In genomic region chr13:90696656-90697055, GRCh38 we compare ENCODE assay signal across 29 cellular contexts.
DNase-seq lines count a peak whose midpoint lies in the region; ATAC-seq, FAIRE-seq and TF ChIP-seq lines count a peak whose summit lies in the region.
"Had no signal": no experiment of that assay in that cellular context is flagged by ENCODE, and none has a peak within 500 bp of the region (broad histone marks: within the 10 kb centered on the region; RNA-seq: fewer than 3 reads in every experiment).

No MANE protein-coding gene starts in this region.

- H3K79me1 ChIP-seq in IMR-90 (ENCODE audit: low read depth in 1 of 2, low read length in 2 of 2), result no peaks in the 10 kb centered on the region

- TF ChIP-seq CTCF in IMR-90 (conservative IDR thresholded peaks at IDR 0.05; ENCODE audit: low read depth, low read length), result no peak
- no peak for TF ChIP-seq CTCF in astrocyte (IDR thresholded peaks at IDR 0.05; ENCODE audit: insufficient read depth, low read depth, low read length)
- TF ChIP-seq CTCF in keratinocyte (optimal IDR thresholded peaks at IDR 0.05 in 1 of 3, IDR thresholded peaks at IDR 0.05 in 1 of 3, conservative IDR thresholded peaks at IDR 0.05 in 1 of 3; ENCODE audit: extremely low read depth in 1 of 3, insufficient read depth in 2 of 3, low read length in 3 of 3), result no peak
- no peak for TF ChIP-seq CTCF in Caco-2 (IDR thresholded peaks at IDR 0.05; ENCODE audit: insufficient read depth in 1 of 2, low read depth in 1 of 2, low read length in 1 of 2, severe bottlenecking in 1 of 2, unreplicated experiment in 1 of 2)
- TF ChIP-seq CTCF in coronary artery (IDR thresholded peaks at IDR 0.05), result no peak
- TF ChIP-seq CTCF in GM10248 (IDR thresholded peaks at IDR 0.05; ENCODE audit: control extremely low read depth, extremely low read depth, low read depth, missing control alignments), result no peak

- no peak for FAIRE-seq in astrocyte (lab: Jason Lieb, UNC)
- FAIRE-seq in keratinocyte (lab: Jason Lieb, UNC), result peak; percentile 44
- FAIRE-seq: GM12891, kidney had no signal

- peak; percentile 35 for DNase-seq in DMS153 (lab: John Stamatoyannopoulos, UW)
- DNase-seq in IMR-90, result peak; percentile 0
- peak; percentile 55 for DNase-seq in astrocyte (ENCODE audit: low read depth)
- no peak for DNase-seq in keratinocyte (ENCODE audit: low read depth, low spot score)
- no peak for DNase-seq in Caco-2
- DNase-seq in coronary artery (ENCODE audit: low spot score), result no peak
- DNase-seq in GM10248 (ENCODE audit: extremely low spot score), result no peak
- DNase-seq: activated CD4-positive, alpha-beta T cell treated with anti-CD3 and anti-CD28 coated beads, Interleukin-2, amount 10 ng/mL, durations not matched to agents 7 days and 5 days; activated CD8-positive, alpha-beta memory T cell treated with anti-CD3 and anti-CD28 coated beads, Interleukin-2, amount 50 U/mL, for 4 hours; activated effector memory CD4-positive, alpha-beta T cell treated with anti-CD3 and anti-CD28 coated beads, Interleukin-2, amount 50 U/mL, for 16 hours; activated naive CD8-positive, alpha-beta T cell treated with anti-CD3 and anti-CD28 coated beads, Interleukin-2, amount 50 U/mL, for 24 hours; CD4-positive, CD25-positive, alpha-beta regulatory T cell; DMS 273 treated with DMSO at 0.1 percent for 48 hours; dorsolateral prefrontal cortex; H7; hippocampal formation; Karpas-422; kidney; naive thymus-derived CD8-positive, alpha-beta T cell; NCI-H1417 treated with DMSO at 0.1 percent for 48 hours; NCI-H748 treated with DMSO at 0.1 percent for 48 hours; right lobe of liver; SHP77 treated with DMSO at 0.1 percent for 48 hours; T-cell had no signal

- dilution Hi-C loops in IMR-90 (cut with HindIII; ENCODE audit: low sequenced_read_pairs, unreplicated experiment) (no loop called here), keratinocyte (cut with MboI; ENCODE audit: extremely low pct_ligation_motif_present, low sequenced_read_pairs) (no loop called here)

- no peak overlapping the region for H4K8ac ChIP-seq in IMR-90 (ENCODE audit: low read depth in 2 of 2, low read length in 2 of 2)

- H3K79me2 ChIP-seq in astrocyte (ENCODE audit: insufficient read depth, low read length) (no peaks in the 10 kb centered on the region), keratinocyte (ENCODE audit: control insufficient read depth, insufficient read depth, low read length) (no peaks in the 10 kb centered on the region)
- H3K79me2 ChIP-seq: parathyroid adenoma had no signal

- no peak overlapping the region for H2AK5ac ChIP-seq in IMR-90 (ENCODE audit: low read depth, low read length)

- POLR2A ChIA-PET in IMR-90 (lab: Charles Lee; ENCODE audit: unreplicated experiment) (no interaction called here), Caco-2 (lab: Charles Lee) (no interaction called here), GM10248 (lab: Yijun Ruan, JAX) (no interaction called here)

- no peaks in the 10 kb centered on the region for H3K9me1 ChIP-seq in IMR-90 (ENCODE audit: insufficient read depth, low read length)
- no peaks in the 10 kb centered on the region for H3K9me1 ChIP-seq in keratinocyte (ENCODE audit: control insufficient read depth, extremely low read depth, insufficient read depth, low read length)

- no peak overlapping the region for H3K9ac ChIP-seq in IMR-90 (ENCODE audit: low read depth, low read length)
- H3K9ac ChIP-seq in astrocyte (ENCODE audit: low read length), result peak overlapping the region; percentile 51
- H3K9ac ChIP-seq in keratinocyte (ENCODE audit: control insufficient read depth, extremely low read depth, insufficient read depth, low read length), result no peak overlapping the region
- H3K9ac ChIP-seq: parathyroid adenoma had no signal

- H2BK15ac ChIP-seq in IMR-90 (ENCODE audit: low read depth, low read length), result no peak overlapping the region

- H3K27me3 Mint-ChIP-seq in astrocyte (ENCODE audit: low read depth, unreplicated experiment) (no peaks in the 10 kb centered on the region), Caco-2 (ENCODE audit: insufficient read depth, unreplicated experiment) (no peaks in the 10 kb centered on the region)
- H3K27me3 Mint-ChIP-seq: activated CD4-positive, alpha-beta T cell treated with anti-CD3 and anti-CD28 coated beads, Interleukin-2, amount 10 ng/mL, durations not matched to agents 7 days and 5 days; activated naive CD8-positive, alpha-beta T cell treated with anti-CD3 and anti-CD28 coated beads, Interleukin-2, amount 50 U/mL, for 24 hours; CD4-positive, CD25-positive, alpha-beta regulatory T cell; naive thymus-derived CD8-positive, alpha-beta T cell; T-cell had no signal

- no peaks in the 10 kb centered on the region for H4K20me1 ChIP-seq in IMR-90 (ENCODE audit: insufficient read depth, low read length)
- no peaks in the 10 kb centered on the region for H4K20me1 ChIP-seq in astrocyte (ENCODE audit: insufficient read depth, low read length)
- H4K20me1 ChIP-seq in keratinocyte (ENCODE audit: control insufficient read depth, extremely low read depth, insufficient read depth, low read length), result no peaks in the 10 kb centered on the region

- no peak overlapping the region for H3K23ac ChIP-seq in IMR-90 (ENCODE audit: low read depth, low read length)

- H3K4me1 Mint-ChIP-seq in astrocyte (ENCODE audit: low read depth, unreplicated experiment) (peaks cover 11% of the 10 kb centered on the region), Caco-2 (ENCODE audit: low read depth, unreplicated experiment) (peaks cover 10% of the 10 kb centered on the region)
- H3K4me1 Mint-ChIP-seq: activated CD4-positive, alpha-beta T cell treated with anti-CD3 and anti-CD28 coated beads, Interleukin-2, amount 10 ng/mL, durations not matched to agents 7 days and 5 days; activated naive CD8-positive, alpha-beta T cell treated with anti-CD3 and anti-CD28 coated beads, Interleukin-2, amount 50 U/mL, for 24 hours; CD4-positive, CD25-positive, alpha-beta regulatory T cell; naive thymus-derived CD8-positive, alpha-beta T cell; stimulated activated effector memory CD8-positive, alpha-beta T cell treated with anti-CD3 and anti-CD28 coated beads, Interleukin-12 subunit alpha, Interleukin-12 subunit beta, amount 100 ng/mL, for 72 hours; T-cell had no signal

- H3K27ac ChIP-seq in IMR-90 (ENCODE audit: insufficient read depth, low read length) (no peak overlapping the region), astrocyte (ENCODE audit: low read depth, low read length) (peak overlapping the region; percentile 70), keratinocyte (ENCODE audit: control insufficient read depth, insufficient read depth, low read length) (no peak overlapping the region), coronary artery (no peak overlapping the region)
- H3K27ac ChIP-seq: cardiac muscle cell, dorsolateral prefrontal cortex, parathyroid adenoma, right lobe of liver had no signal

- H3K27me3 ChIP-seq in IMR-90 (ENCODE audit: control insufficient read depth, insufficient read depth, low read length) (no peaks in the 10 kb centered on the region), astrocyte (ENCODE audit: insufficient read depth, low read length) (no peaks in the 10 kb centered on the region), keratinocyte (ENCODE audit: control insufficient read depth, extremely low read depth, insufficient read depth, low read length) (no peaks in the 10 kb centered on the region), Caco-2 (replicated peaks; ENCODE audit: control insufficient read depth, insufficient read depth, low read length) (no peaks in the 10 kb centered on the region)
- H3K27me3 ChIP-seq: cardiac muscle cell, dorsolateral prefrontal cortex, right lobe of liver had no signal

- H4K5ac ChIP-seq in IMR-90 (ENCODE audit: low read depth, low read length), result no peak overlapping the region

- no peak for TF ChIP-seq RAD21 in IMR-90 (IDR thresholded peaks at IDR 0.05; ENCODE audit: low read length)

- H3K36me3 Mint-ChIP-seq in astrocyte (ENCODE audit: low read depth, unreplicated experiment), result no peaks in the 10 kb centered on the region
- no peaks in the 10 kb centered on the region for H3K36me3 Mint-ChIP-seq in Caco-2 (ENCODE audit: insufficient read depth, unreplicated experiment)
- H3K36me3 Mint-ChIP-seq: CD4-positive, CD25-positive, alpha-beta regulatory T cell; naive thymus-derived CD8-positive, alpha-beta T cell; stimulated activated effector memory CD8-positive, alpha-beta T cell treated with anti-CD3 and anti-CD28 coated beads, Interleukin-12 subunit alpha, Interleukin-12 subunit beta, amount 100 ng/mL, for 72 hours; T-cell had no signal

- no peak overlapping the region for H4K91ac ChIP-seq in IMR-90 (ENCODE audit: insufficient read depth, low read depth, low read length)

- H3K36me3 ChIP-seq in IMR-90 (ENCODE audit: control insufficient read depth, insufficient read depth, low read length) (no peaks in the 10 kb centered on the region), astrocyte (ENCODE audit: insufficient read depth, low read length) (no peaks in the 10 kb centered on the region), keratinocyte (ENCODE audit: control insufficient read depth in 2 of 2, extremely low read depth in 1 of 2, insufficient read depth in 2 of 2, low read length in 2 of 2) (no peaks in the 10 kb centered on the region), Caco-2 (ENCODE audit: control insufficient read depth, insufficient read depth, low read length) (no peaks in the 10 kb centered on the region)
- H3K36me3 ChIP-seq: cardiac muscle cell, right lobe of liver had no signal

- H2BK20ac ChIP-seq in IMR-90 (ENCODE audit: low read depth, low read length), result no peak overlapping the region

- no TSS peak for BruUV-seq in IMR-90 (replicated peaks; lab: Mats Ljungman, UMichigan)
- BruUV-seq in Caco-2 (replicated peaks; lab: Mats Ljungman, UMichigan), result no TSS peak

- H2BK5ac ChIP-seq in IMR-90 (ENCODE audit: low read depth, low read length, poor library complexity, severe bottlenecking), result no peak overlapping the region

- H3K4me3 Mint-ChIP-seq in astrocyte (ENCODE audit: unreplicated experiment) (no peak overlapping the region), Caco-2 (ENCODE audit: unreplicated experiment) (no peak overlapping the region)
- H3K4me3 Mint-ChIP-seq: activated CD4-positive, alpha-beta T cell treated with anti-CD3 and anti-CD28 coated beads, Interleukin-2, amount 10 ng/mL, durations not matched to agents 7 days and 5 days; activated naive CD8-positive, alpha-beta T cell treated with anti-CD3 and anti-CD28 coated beads, Interleukin-2, amount 50 U/mL, for 24 hours; CD4-positive, CD25-positive, alpha-beta regulatory T cell; naive thymus-derived CD8-positive, alpha-beta T cell; stimulated activated effector memory CD8-positive, alpha-beta T cell treated with anti-CD3 and anti-CD28 coated beads, Interleukin-12 subunit alpha, Interleukin-12 subunit beta, amount 100 ng/mL, for 72 hours; T-cell had no signal

- H3K4ac ChIP-seq in IMR-90 (ENCODE audit: low read depth, low read length), result no peak overlapping the region

- H3K56ac ChIP-seq in IMR-90 (ENCODE audit: extremely low read depth, insufficient read depth, low read length), result no peak overlapping the region

- in situ Hi-C loops in IMR-90 (cut with MboI; ENCODE audit: low sequenced_read_pairs), result no loop called here

- H2AFZ ChIP-seq in IMR-90 (replicated peaks; ENCODE audit: low read length, poor library complexity) (no peak overlapping the region), astrocyte (ENCODE audit: low read depth, low read length) (peak overlapping the region; percentile 67), keratinocyte (ENCODE audit: control insufficient read depth, low read length) (peak overlapping the region; percentile 68)
- H2AFZ ChIP-seq: parathyroid adenoma had no signal

- no peak for TF ChIP-seq POLR2A in IMR-90 (IDR thresholded peaks at IDR 0.05; ENCODE audit: low read depth, low read length)

- H3K4me3 ChIP-seq in IMR-90 (ENCODE audit: insufficient read depth, low read depth, low read length) (no peak overlapping the region), astrocyte (ENCODE audit: insufficient read depth, low read depth, low read length) (peak overlapping the region; percentile 9), keratinocyte (ENCODE audit: control insufficient read depth in 2 of 3, extremely low read depth in 1 of 3, insufficient read depth in 2 of 3, low read depth in 1 of 3, low read length in 3 of 3) (no peak overlapping the region), Caco-2 (ENCODE audit: low read depth, low read length) (no peak overlapping the region), coronary artery (no peak overlapping the region)
- H3K4me3 ChIP-seq: cardiac muscle cell, dorsolateral prefrontal cortex, right lobe of liver had no signal

- H3K27ac Mint-ChIP-seq in astrocyte (ENCODE audit: unreplicated experiment), result peak overlapping the region; percentile 63
- no peak overlapping the region for H3K27ac Mint-ChIP-seq in Caco-2 (ENCODE audit: unreplicated experiment)
- H3K27ac Mint-ChIP-seq: activated CD4-positive, alpha-beta T cell treated with anti-CD3 and anti-CD28 coated beads, Interleukin-2, amount 10 ng/mL, durations not matched to agents 7 days and 5 days; activated naive CD8-positive, alpha-beta T cell treated with anti-CD3 and anti-CD28 coated beads, Interleukin-2, amount 50 U/mL, for 24 hours; CD4-positive, CD25-positive, alpha-beta regulatory T cell; naive thymus-derived CD8-positive, alpha-beta T cell; stimulated activated effector memory CD8-positive, alpha-beta T cell treated with anti-CD3 and anti-CD28 coated beads, Interleukin-12 subunit alpha, Interleukin-12 subunit beta, amount 100 ng/mL, for 72 hours; T-cell had no signal

- H3K4me1 ChIP-seq in IMR-90 (ENCODE audit: control insufficient read depth, insufficient read depth, low read length) (no peaks in the 10 kb centered on the region), astrocyte (ENCODE audit: insufficient read depth, low read length) (peaks cover 14% of the 10 kb centered on the region), keratinocyte (ENCODE audit: control insufficient read depth, extremely low read depth, insufficient read depth, low read length) (no peaks in the 10 kb centered on the region), Caco-2 (peaks cover 3% of the 10 kb centered on the region; the same call in 1 of the 2 replicates)
- H3K4me1 ChIP-seq: parathyroid adenoma, right lobe of liver had no signal

- no peak overlapping the region for H2BK120ac ChIP-seq in IMR-90 (ENCODE audit: low read depth, low read length)

- no peak overlapping the region for H3K18ac ChIP-seq in IMR-90 (ENCODE audit: low read depth, low read length)

- H3K9me3 ChIP-seq in IMR-90 (ENCODE audit: control insufficient read depth, insufficient read depth, low read length), result no peaks in the 10 kb centered on the region
- no peaks in the 10 kb centered on the region for H3K9me3 ChIP-seq in astrocyte (ENCODE audit: insufficient read depth, low read depth, low read length)
- H3K9me3 ChIP-seq in keratinocyte (ENCODE audit: control insufficient read depth, low read depth, low read length), result no peaks in the 10 kb centered on the region
- no peaks in the 10 kb centered on the region; the same call in 1 of the 2 replicates for H3K9me3 ChIP-seq in Caco-2
- H3K9me3 ChIP-seq: right lobe of liver had no signal

- no peak overlapping the region for H2AK9ac ChIP-seq in IMR-90 (replicated peaks; ENCODE audit: low read depth, low read length, poor library complexity)

- H3K4me2 ChIP-seq in IMR-90 (ENCODE audit: low read depth, low read length), result no peak overlapping the region
- peak overlapping the region; percentile 68 for H3K4me2 ChIP-seq in astrocyte (ENCODE audit: low read length)
- H3K4me2 ChIP-seq in keratinocyte (ENCODE audit: control insufficient read depth, extremely low read depth, insufficient read depth, low read depth, low read length), result no peak overlapping the region

- no peak for ATAC-seq in IMR-90 (ENCODE audit: low read depth)
- no peak for ATAC-seq in GM21528 (IDR thresholded peaks at IDR 0.05; ENCODE audit: low FRiP score, unreplicated experiment)
- ATAC-seq: activated naive CD8-positive, alpha-beta T cell treated with anti-CD3 and anti-CD28 coated beads, Interleukin-2, amount 50 U/mL, for 24 hours; naive thymus-derived CD8-positive, alpha-beta T cell; right lobe of liver; stimulated activated effector memory CD8-positive, alpha-beta T cell treated with anti-CD3 and anti-CD28 coated beads, Interleukin-12 subunit alpha, Interleukin-12 subunit beta, amount 100 ng/mL, for 72 hours; T-cell had no signal

- WGBS in IMR-90 (ENCODE audit: extremely low coverage in 2 of 2, insufficient read length in 1 of 2), 2 experiments, result no CpG with 5 or more reads among the region's 5 CpGs

- no peak overlapping the region for H3K14ac ChIP-seq in IMR-90 (replicated peaks; ENCODE audit: low read depth, low read length)

- CTCF ChIA-PET in IMR-90 (lab: Yijun Ruan, JAX) (no interaction called here), Caco-2 (lab: Charles Lee) (no interaction called here), GM10248 (lab: Yijun Ruan, JAX) (no interaction called here)

- intact Hi-C loops in IMR-90 (cut with micrococcal nuclease), result no loop called here
- intact Hi-C loops in Caco-2 (cut with micrococcal nuclease; ENCODE audit: unreplicated experiment), result no loop called here

- H3K9me3 Mint-ChIP-seq in astrocyte (ENCODE audit: unreplicated experiment) (no peaks in the 10 kb centered on the region), Caco-2 (ENCODE audit: unreplicated experiment) (no peaks in the 10 kb centered on the region)
- H3K9me3 Mint-ChIP-seq: activated CD4-positive, alpha-beta T cell treated with anti-CD3 and anti-CD28 coated beads, Interleukin-2, amount 10 ng/mL, durations not matched to agents 7 days and 5 days had no signal

Comparison
In these comparisons a context has a peak if more than half of its experiments do, and no peak if none do; other contexts are left out.
1. DNase-seq: peak in DMS153 (single experiment), IMR-90 (single experiment) and astrocyte (single experiment); none in keratinocyte (single experiment), Caco-2 (0 of 2), coronary artery (single experiment) and GM10248 (single experiment).